ENCODE assay signal across 8 cellular contexts in the genomic region with DNA sequence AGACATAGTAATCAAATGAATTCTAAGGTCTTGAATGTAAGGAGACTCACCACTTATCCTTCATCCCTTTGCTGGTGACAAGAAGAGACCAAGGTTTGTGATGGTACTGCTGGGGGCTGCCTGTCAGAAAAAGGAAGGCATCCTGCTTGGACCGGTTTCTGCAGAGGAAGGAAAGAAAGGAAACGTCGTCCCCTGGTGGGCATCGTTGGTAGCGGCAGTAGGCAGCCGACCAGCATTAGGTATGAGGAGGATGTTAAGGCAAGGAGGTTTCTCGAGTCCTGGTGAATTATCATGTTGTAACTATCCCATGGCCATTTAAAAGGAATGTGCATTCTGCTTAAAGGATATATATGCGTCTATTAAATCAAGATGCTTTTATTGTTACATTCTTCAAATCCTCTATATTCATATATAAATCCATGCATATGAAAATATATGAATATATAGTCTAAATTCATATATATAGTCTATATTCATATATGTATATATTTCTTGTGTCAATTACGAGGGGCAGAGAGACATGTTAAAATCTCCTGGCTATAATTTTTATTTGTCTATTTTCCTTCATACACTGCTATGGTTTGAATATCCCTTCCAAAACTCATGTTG.
A peak's percentile ranks its signal among the peaks of the same experiment; 100 is the strongest.
DNase-seq lines count a peak whose midpoint lies in the region; ATAC-seq and TF ChIP-seq lines count a peak whose summit lies in the region.

No MANE protein-coding gene starts in this region.

- H3K27ac ChIP-seq in SK-N-SH (ENCODE audit: low read depth in 2 of 2, low read length in 1 of 2) (no peak overlapping the region), heart right ventricle (no peak overlapping the region)

- CTCF ChIA-PET in SK-N-SH (lab: Yijun Ruan, JAX), result interaction anchor here (0.6 to 8.3 kb wide), 25 partner anchors 9 to 465 kb away, joined by 3 to 111 read pairs (median 5); a partner anchor contains a TSS
- CTCF ChIA-PET in activated naive CD4-positive, alpha-beta T cell treated with anti-CD3 and anti-CD28 coated beads, Interleukin-2, amount 10 ng/mL, durations not matched to agents 7 days and 5 days (lab: Charles Lee), result interaction anchor here (0.8 to 6.9 kb wide), 9 partner anchors 9 to 343 kb away, joined by 3 to 123 read pairs (median 3); a partner anchor contains a TSS

- H4K20me1 ChIP-seq in Loucy (ENCODE audit: insufficient read depth, low read length, poor library complexity, severe bottlenecking), result no peaks in the 10 kb centered on the region
- no peaks in the 10 kb centered on the region for H4K20me1 ChIP-seq in SK-N-SH (ENCODE audit: insufficient read depth)

- H3K4me2 ChIP-seq in Loucy (ENCODE audit: low read depth, low read length, poor library complexity, severe bottlenecking), result no peak overlapping the region
- no peak overlapping the region for H3K4me2 ChIP-seq in SK-N-SH

- H3K9me3 ChIP-seq in Loucy (ENCODE audit: insufficient read depth, low read depth, low read length) (no peaks in the 10 kb centered on the region), SK-N-SH (no peaks in the 10 kb centered on the region), heart right ventricle (peaks cover 0 to 11% (median 0%) of the 10 kb centered on the region in 11 donors)

- no peaks in the 10 kb centered on the region for H3K27me3 ChIP-seq in Loucy (ENCODE audit: insufficient read depth, low read length, poor library complexity, severe bottlenecking)
- 0 out of 2 replicates have a peak, but pooled peaks cover 6% of the 10 kb centered on the region for H3K27me3 ChIP-seq in SK-N-SH (ENCODE audit: insufficient read depth)
- H3K27me3 ChIP-seq in heart right ventricle, result peaks cover 0 to 40% (median 8%) of the 10 kb centered on the region in 7 donors

- H3K9me3 Mint-ChIP-seq in activated naive CD4-positive, alpha-beta T cell treated with anti-CD3 and anti-CD28 coated beads, Interleukin-2, amount 10 ng/mL, durations not matched to agents 7 days and 5 days, result no peaks in the 10 kb centered on the region

- POLR2A ChIA-PET in SK-N-SH (lab: Yijun Ruan, JAX), result no interaction called here

- TF ChIP-seq EP300 in SK-N-SH (IDR thresholded peaks at IDR 0.05; ENCODE audit: borderline replicate concordance in 1 of 2, low read depth in 1 of 2, low read length in 1 of 2), result no peak

- peak; percentile 99 for TF ChIP-seq CTCF in Loucy (conservative IDR thresholded peaks at IDR 0.05; ENCODE audit: low read length)
- TF ChIP-seq CTCF in SK-N-SH (IDR thresholded peaks at IDR 0.05), result peak; percentile 93
- TF ChIP-seq CTCF in heart right ventricle (IDR thresholded peaks at IDR 0.05), result peak; percentile 66 to 96 (median 88)
- TF ChIP-seq CTCF in retinal pigment epithelial cell (conservative IDR thresholded peaks at IDR 0.05; ENCODE audit: low read depth, low read length), result peak; percentile 100

- WGBS in SK-N-SH (ENCODE audit: low lambda C conversion rate), result 0% methylated on average over 9 of the region's 9 CpGs
- WGBS in heart right ventricle, 2 donors, result 2 to 4% methylated on average over 9 of the region's 9 CpGs

- H3K27me3 Mint-ChIP-seq in activated naive CD4-positive, alpha-beta T cell treated with anti-CD3 and anti-CD28 coated beads, Interleukin-2, amount 10 ng/mL, durations not matched to agents 7 days and 5 days, result peaks cover 19% of the 10 kb centered on the region

- H3K9me2 ChIP-seq in Loucy (replicated peaks; ENCODE audit: low read depth, low read length) (no peaks in the 10 kb centered on the region), SK-N-SH (no peaks in the 10 kb centered on the region)

- DNase-seq in AG08395 (ENCODE audit: low spot score), result peak; percentile 73
- peak; percentile 73 for DNase-seq in SK-N-SH
- DNase-seq in activated naive CD4-positive, alpha-beta T cell treated with anti-CD3 and anti-CD28 coated beads, Interleukin-2, amount 10 ng/mL, durations not matched to agents 7 days and 5 days, result peak; percentile 85
- DNase-seq in heart right ventricle, result peak; percentile 41 to 59
- DNase-seq in retinal pigment epithelial cell (ENCODE audit: low read depth), result peak; percentile 13

- H3F3A ChIP-seq in Loucy (ENCODE audit: low read depth) (no peaks in the 10 kb centered on the region), SK-N-SH (replicated peaks; ENCODE audit: insufficient read depth) (no peaks in the 10 kb centered on the region)

- H3K36me3 Mint-ChIP-seq in activated naive CD4-positive, alpha-beta T cell treated with anti-CD3 and anti-CD28 coated beads, Interleukin-2, amount 10 ng/mL, durations not matched to agents 7 days and 5 days, result no peaks in the 10 kb centered on the region

- no peak overlapping the region for H3K27ac Mint-ChIP-seq in activated naive CD4-positive, alpha-beta T cell treated with anti-CD3 and anti-CD28 coated beads, Interleukin-2, amount 10 ng/mL, durations not matched to agents 7 days and 5 days

- no peak overlapping the region for H3K4me3 Mint-ChIP-seq in activated naive CD4-positive, alpha-beta T cell treated with anti-CD3 and anti-CD28 coated beads, Interleukin-2, amount 10 ng/mL, durations not matched to agents 7 days and 5 days

- TF ChIP-seq RAD21 in SK-N-SH (IDR thresholded peaks at IDR 0.05; ENCODE audit: low read length), result peak; percentile 91

- H3K4me1 Mint-ChIP-seq in activated naive CD4-positive, alpha-beta T cell treated with anti-CD3 and anti-CD28 coated beads, Interleukin-2, amount 10 ng/mL, durations not matched to agents 7 days and 5 days, result no peaks in the 10 kb centered on the region

- no peak overlapping the region for H2AFZ ChIP-seq in Loucy (ENCODE audit: low read length)
- H2AFZ ChIP-seq in SK-N-SH (ENCODE audit: low read depth), result no peak overlapping the region

- H3K4me1 ChIP-seq in Loucy (ENCODE audit: insufficient read depth, low read length, poor library complexity, severe bottlenecking), result no peaks in the 10 kb centered on the region
- no peaks in the 10 kb centered on the region for H3K4me1 ChIP-seq in SK-N-SH (ENCODE audit: control insufficient read depth in 1 of 2, insufficient read depth in 2 of 2, low read depth in 1 of 2, low read length in 1 of 2)
- H3K4me1 ChIP-seq in heart right ventricle, result no peaks in the 10 kb centered on the region

- ATAC-seq in GM18867 (IDR thresholded peaks at IDR 0.05; ENCODE audit: unreplicated experiment) (peak; percentile 66), heart right ventricle (peak in 5 of 8 donors; percentile 48 to 68 (median 57)), HG02973 (IDR thresholded peaks at IDR 0.05; ENCODE audit: unreplicated experiment) (no peak)

- intact Hi-C loops in heart right ventricle (cut with DNase I), result loop anchor here in 8 of 10 donors (1.0 to 10.0 kb wide), 7 partner anchors 303 to 346 kb away; a partner anchor contains a TSS

- H3K9ac ChIP-seq in Loucy (ENCODE audit: low read depth, low read length, poor library complexity, severe bottlenecking) (no peak overlapping the region), SK-N-SH (no peak overlapping the region)

- no peak overlapping the region for H3K4me3 ChIP-seq in Loucy (ENCODE audit: low read length, poor library complexity, severe bottlenecking)
- H3K4me3 ChIP-seq in SK-N-SH (ENCODE audit: low read depth in 2 of 2, low read length in 1 of 2), result peak overlapping the region in 1 of 2 experiments; percentile 47; a peak in 1 of 4 replicates
- no peak overlapping the region for H3K4me3 ChIP-seq in heart right ventricle
- no peak overlapping the region for H3K4me3 ChIP-seq in retinal pigment epithelial cell (ENCODE audit: low read length)

- H3K36me3 ChIP-seq in Loucy (ENCODE audit: insufficient read depth, low read length) (no peaks in the 10 kb centered on the region), SK-N-SH (replicated peaks in 1 of 2; ENCODE audit: control insufficient read depth in 1 of 2, insufficient read depth in 2 of 2, low read length in 1 of 2) (no peaks in the 10 kb centered on the region), heart right ventricle (no peaks in the 10 kb centered on the region)

- H3K79me2 ChIP-seq in Loucy (ENCODE audit: insufficient read depth, low read length) (no peaks in the 10 kb centered on the region), SK-N-SH (ENCODE audit: insufficient read depth) (no peaks in the 10 kb centered on the region)

TF ChIP-seq in SK-N-SH, 30 proteins besides CTCF, POLR2A, EP300 and RAD21:
- TF ChIP-seq SMC3 (IDR thresholded peaks at IDR 0.05; ENCODE audit: low read depth, low read length), result peak; percentile 97
- TF ChIP-seq, protein P1, sequence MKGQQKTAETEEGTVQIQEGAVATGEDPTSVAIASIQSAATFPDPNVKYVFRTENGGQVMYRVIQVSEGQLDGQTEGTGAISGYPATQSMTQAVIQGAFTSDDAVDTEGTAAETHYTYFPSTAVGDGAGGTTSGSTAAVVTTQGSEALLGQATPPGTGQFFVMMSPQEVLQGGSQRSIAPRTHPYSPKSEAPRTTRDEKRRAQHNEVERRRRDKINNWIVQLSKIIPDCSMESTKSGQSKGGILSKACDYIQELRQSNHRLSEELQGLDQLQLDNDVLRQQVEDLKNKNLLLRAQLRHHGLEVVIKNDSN (IDR thresholded peaks at IDR 0.05; ENCODE audit: borderline replicate concordance, low read depth), result no peak
- TF ChIP-seq GABPA (IDR thresholded peaks at IDR 0.05; ENCODE audit: low read depth), result no peak
- no peak for TF ChIP-seq FOXM1 (IDR thresholded peaks at IDR 0.05; ENCODE audit: low read depth)
- TF ChIP-seq GATA2 (CRISPR knock-in tag; IDR thresholded peaks at IDR 0.05), result no peak
- TF ChIP-seq CHD2 (IDR thresholded peaks at IDR 0.05; ENCODE audit: low read length, partially characterized antibody), result no peak
- peak; percentile 15; the same call in 1 of the 2 replicates for TF ChIP-seq NRF1 (IDR thresholded peaks at IDR 0.05; ENCODE audit: low read depth, low read length)
- TF ChIP-seq, protein P2, sequence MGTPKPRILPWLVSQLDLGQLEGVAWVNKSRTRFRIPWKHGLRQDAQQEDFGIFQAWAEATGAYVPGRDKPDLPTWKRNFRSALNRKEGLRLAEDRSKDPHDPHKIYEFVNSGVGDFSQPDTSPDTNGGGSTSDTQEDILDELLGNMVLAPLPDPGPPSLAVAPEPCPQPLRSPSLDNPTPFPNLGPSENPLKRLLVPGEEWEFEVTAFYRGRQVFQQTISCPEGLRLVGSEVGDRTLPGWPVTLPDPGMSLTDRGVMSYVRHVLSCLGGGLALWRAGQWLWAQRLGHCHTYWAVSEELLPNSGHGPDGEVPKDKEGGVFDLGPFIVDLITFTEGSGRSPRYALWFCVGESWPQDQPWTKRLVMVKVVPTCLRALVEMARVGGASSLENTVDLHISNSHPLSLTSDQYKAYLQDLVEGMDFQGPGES (IDR thresholded peaks at IDR 0.05; ENCODE audit: low read depth, low read length), result no peak
- no peak for TF ChIP-seq EZH2phosphoT487 (IDR thresholded peaks at IDR 0.05; ENCODE audit: borderline replicate concordance, low read depth)
- peak; percentile 23; the same call in 1 of the 2 replicates for TF ChIP-seq RFX5 (IDR thresholded peaks at IDR 0.05; ENCODE audit: low read length)
- TF ChIP-seq FOSL2 (IDR thresholded peaks at IDR 0.05; ENCODE audit: borderline replicate concordance, low read depth), result no peak
- TF ChIP-seq TCF12 (IDR thresholded peaks at IDR 0.05), result no peak
- 0 out of 2 replicates have a peak, but pooled peaks have one; percentile 23 for TF ChIP-seq MXI1 (IDR thresholded peaks at IDR 0.05; ENCODE audit: low read depth, low read length)

Comparison
In these comparisons a context has a peak if more than half of its experiments do, and no peak if none do; other contexts are left out.
1. DNase-seq: peak in every context shown above with its lines; median percentile 85 in activated naive CD4-positive, alpha-beta T cell treated with anti-CD3 and anti-CD28 coated beads, Interleukin-2, amount 10 ng/mL, durations not matched to agents 7 days and 5 days; 73 in AG08395; 73 in SK-N-SH; 50 in heart right ventricle; 13 in retinal pigment epithelial cell.